8 cellular contexts compared by ENCODE assay signal in genomic region chr5:75054110-75054930, GRCh38. TPM values are rescaled to one million over a fixed set of nuclear protein-coding genes. Genes with fewer than 3 reads are reported as not detected.
DNase-seq lines count a peak whose midpoint lies in the region; ATAC-seq, FAIRE-seq and TF ChIP-seq lines count a peak whose summit lies in the region.

No MANE protein-coding gene starts in this region.

- POLR2A ChIA-PET in T-cell (lab: Charles Lee): interaction anchor here (0.6 to 1.3 kb wide), 8 partner anchors 12 to 283 kb away, joined by 3 to 5 read pairs (median 3); partner anchors contain the start of gene HMGCR (in 1 of the 2)

- H3K9ac ChIP-seq in GM23248: peak overlapping the region; percentile 88
- no peak overlapping the region for H3K9ac ChIP-seq in neural progenitor cell

- H3K4me3 Mint-ChIP-seq in T-cell: peak overlapping the region; percentile 87 to 91 (median 89)
- peak overlapping the region; percentile 91 for H3K4me3 Mint-ChIP-seq in neural progenitor cell

- H3K4me1 Mint-ChIP-seq in T-cell: peaks cover 79 to 86% (median 85%) of the 10 kb centered on the region in 3 donors
- H3K4me1 Mint-ChIP-seq in neural progenitor cell: peaks cover 39% of the 10 kb centered on the region

- H3K4me1 ChIP-seq in GM23248 (ENCODE audit: insufficient read depth): peaks cover 16% of the 10 kb centered on the region
- peaks cover 15% of the 10 kb centered on the region for H3K4me1 ChIP-seq in neural progenitor cell

- ATAC-seq in T-cell (replicated peaks in 1 of 4) (peak in 1 of 4 experiments; percentile 0), HG03565 (IDR thresholded peaks at IDR 0.05; ENCODE audit: unreplicated experiment) (no peak)

- no peaks in the 10 kb centered on the region for H3K9me2 ChIP-seq in GM23248 (ENCODE audit: insufficient read depth)

- no peak for TF ChIP-seq POLR2A in GM12892 (IDR thresholded peaks at IDR 0.05; ENCODE audit: low read depth, low read length)

- peaks cover 0 to 13% of the 10 kb centered on the region in 2 donors for H3K27me3 Mint-ChIP-seq in T-cell
- H3K27me3 Mint-ChIP-seq in neural progenitor cell (ENCODE audit: insufficient read depth, low read depth): peaks cover 15% of the 10 kb centered on the region

- FAIRE-seq in GM12892 (lab: Jason Lieb, UNC): no peak

- WGBS in GM23248 (ENCODE audit: low coverage in 1 of 2, low lambda C conversion rate in 2 of 2, missing lambda C conversion rate in 2 of 2), 2 experiments: 9 to 10% methylated on average over 29 of the region's 29 CpGs

- CTCF ChIA-PET in T-cell (lab: Charles Lee): interaction anchor here (0.6 to 1.3 kb wide), 6 partner anchors 35 to 282 kb away, joined by 3 to 10 read pairs (median 4); partner anchors contain the start of genes ANKRD31 (in 1 of the 2) and HMGCR (in 1 of the 2)

- H3K9me3 ChIP-seq in GM23248 (ENCODE audit: low read depth): no peaks in the 10 kb centered on the region
- no peaks in the 10 kb centered on the region for H3K9me3 ChIP-seq in neural progenitor cell (ENCODE audit: low read depth)

- H3K27me3 ChIP-seq in GM23248 (replicated peaks; ENCODE audit: insufficient read depth) (no peaks in the 10 kb centered on the region), neural progenitor cell (peaks cover 52% of the 10 kb centered on the region)

- peak overlapping the region; percentile 98 for H2AFZ ChIP-seq in GM23248
- H2AFZ ChIP-seq in neural progenitor cell (replicated peaks): peak overlapping the region; percentile 93

- H3K9me3 Mint-ChIP-seq in T-cell: no peaks in the 10 kb centered on the region
- H3K9me3 Mint-ChIP-seq in neural progenitor cell: no peaks in the 10 kb centered on the region

- H3K27ac ChIP-seq in GM23248: peak overlapping the region; percentile 87
- H3K27ac ChIP-seq in neural progenitor cell: no peak overlapping the region

- no peaks in the 10 kb centered on the region for H3K36me3 ChIP-seq in GM23248 (ENCODE audit: low read depth)
- H3K36me3 ChIP-seq in neural progenitor cell: no peaks in the 10 kb centered on the region

- in situ Hi-C loops in GM23248 (cut with MboI): no loop called here
- in situ Hi-C loops in ACHN (cut with HindIII; ENCODE audit: low pct_ligation_motif_present, low pct_unique_long_range_greater_than_20kb, low sequenced_read_pairs): no loop called here

- peak overlapping the region; percentile 82 for H3K4me3 ChIP-seq in GM23248
- peak overlapping the region; percentile 71 for H3K4me3 ChIP-seq in fibroblast of the aortic adventitia (ENCODE audit: low read depth, low read length)
- peak overlapping the region; percentile 75 for H3K4me3 ChIP-seq in neural progenitor cell

- H3K36me3 Mint-ChIP-seq in T-cell: no peaks in the 10 kb centered on the region
- no peaks in the 10 kb centered on the region for H3K36me3 Mint-ChIP-seq in neural progenitor cell

- H4K20me1 ChIP-seq in GM23248 (ENCODE audit: insufficient read depth) (no peaks in the 10 kb centered on the region), neural progenitor cell (ENCODE audit: low read depth) (peaks cover 7% of the 10 kb centered on the region)

- H3K4me2 ChIP-seq in GM23248 (ENCODE audit: unreplicated experiment): peak overlapping the region; percentile 94
- H3K4me2 ChIP-seq in neural progenitor cell: peak overlapping the region; percentile 84

- H3K27ac Mint-ChIP-seq in T-cell (peak overlapping the region; percentile 96 to 97), neural progenitor cell (no peak overlapping the region)

- H3K79me2 ChIP-seq in GM23248 (ENCODE audit: insufficient read depth): peaks cover 27% of the 10 kb centered on the region
- no peaks in the 10 kb centered on the region for H3K79me2 ChIP-seq in neural progenitor cell (ENCODE audit: low read depth)

- DNase-seq in GM23248 (peak; percentile 72), T-cell (peak in 3 of 34 experiments; percentile 15 to 26 (median 20)), fibroblast of the aortic adventitia (ENCODE audit: low read depth) (no peak), neural progenitor cell (ENCODE audit: low spot score) (peak; percentile 72), ACHN (no peak), DMS114 treated with DMSO at 0.1 percent for 48 hours (lab: John Stamatoyannopoulos, UW; ENCODE audit: unreplicated experiment) (no peak), GM12892 (ENCODE audit: insufficient read length) (no peak)

- H3F3A ChIP-seq in GM23248 (ENCODE audit: insufficient read depth): peaks cover 13% of the 10 kb centered on the region; the same call in 1 of the 2 replicates
- peaks cover 29% of the 10 kb centered on the region for H3F3A ChIP-seq in neural progenitor cell (ENCODE audit: low read depth)

- TF ChIP-seq CTCF in fibroblast of the aortic adventitia (IDR thresholded peaks at IDR 0.05; ENCODE audit: insufficient read depth, low read length): no peak
- no peak for TF ChIP-seq CTCF in neural progenitor cell (IDR thresholded peaks at IDR 0.05)

RNA-seq across cellular contexts. Expression of gene GCNT4, which starts 2.0 kb away (rescaled TPM):
- total RNA-seq in GM23248 (2014; rRNA removed; shearing (Covaris generic)): 1.4 and 2.8 TPM in 2 replicates
- polyA plus RNA-seq in GM23248 (2016; fragmentation: Nextera tagmentation; extraction: Ambion mirVana): 1.7 and 1.8 TPM in 2 replicates
- total RNA-seq in T-cell (10 to 100 TPM in 4 of 5 donors, 1 to 10 TPM in 1; 7.1 to 17.5 (median 11.5) TPM), fibroblast of the aortic adventitia (ENCODE audit: low replicate concordance) (2.5 and 9.3 TPM in 2 replicates), neural progenitor cell (ENCODE audit: low replicate concordance) (0.17 and 0.25 TPM in 2 replicates)
- 0.11 TPM for polyA plus RNA-seq in GM12892 (2012; ENCODE audit: missing spikeins)

Comparison
In these comparisons a context has a peak if more than half of its experiments do, and no peak if none do; other contexts are left out.
1. DNase-seq: peak in GM23248 (single experiment) and neural progenitor cell (single experiment); none in fibroblast of the aortic adventitia (single experiment), ACHN (single experiment), DMS114 treated with DMSO at 0.1 percent for 48 hours (single experiment) and GM12892 (single experiment).
2. Peak in every context shown above with its lines, with median percentiles within 50 percentile points of each other: H3K4me3 ChIP-seq.